1 cellular context compared by ENCODE assay signal in the genomic region with DNA sequence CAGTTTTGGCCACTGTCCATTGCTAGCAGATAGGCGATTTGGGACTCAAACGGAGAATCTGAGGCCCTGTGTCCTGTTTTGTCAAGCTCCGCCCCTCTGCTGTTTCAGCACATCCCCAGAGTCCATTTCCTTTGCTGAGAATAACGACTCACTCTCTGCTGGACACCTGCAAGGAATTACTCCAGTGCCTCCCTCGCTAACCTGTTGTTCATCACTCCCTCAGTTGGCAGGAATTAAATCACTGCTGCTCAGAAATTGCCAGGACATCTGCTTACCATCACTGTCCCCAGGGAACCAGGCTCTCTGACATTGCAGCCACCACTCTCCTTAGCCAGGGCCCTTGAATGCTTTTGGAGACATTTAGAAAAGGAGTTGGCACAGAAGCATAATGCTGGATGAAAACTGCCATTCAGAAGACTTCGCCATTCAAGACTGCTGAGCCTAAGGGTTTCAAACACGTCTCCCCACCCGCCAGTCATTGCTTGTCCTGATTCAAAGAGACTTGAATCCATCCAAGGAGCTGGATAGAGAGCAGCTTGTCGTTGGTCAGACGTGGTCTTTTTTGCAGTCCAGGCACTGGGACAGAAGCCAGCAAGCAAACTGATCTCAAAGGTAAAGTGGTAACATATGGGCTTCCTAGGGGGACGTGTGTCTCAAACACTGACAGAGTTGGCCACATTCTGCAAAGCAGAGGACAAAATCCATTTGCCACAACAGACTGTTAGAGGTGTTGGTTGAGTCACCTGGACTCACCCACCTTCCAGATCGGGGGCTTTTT.
TF ChIP-seq lines count a peak whose summit lies in the region.

No MANE protein-coding gene starts in this region.

TF ChIP-seq in H1, 55 proteins besides CTCF, POLR2A, EP300 and RAD21:
- no peak for TF ChIP-seq YY1 (IDR thresholded peaks at IDR 0.05; ENCODE audit: low read depth, low read length)
- no peak for TF ChIP-seq JUN (IDR thresholded peaks at IDR 0.05; ENCODE audit: low read depth, low read length)
- no peak for TF ChIP-seq BCL11A (IDR thresholded peaks at IDR 0.05; ENCODE audit: low read depth in 2 of 2, low read length in 2 of 2)
- TF ChIP-seq POU5F1 (IDR thresholded peaks at IDR 0.05; ENCODE audit: low read depth, low read length), result no peak
